In genomic region chr20:34337982-34338756, GRCh38 we compare ENCODE assay signal across 17 cellular contexts. TPM values are rescaled to one million over a fixed set of nuclear protein-coding genes. Genes with fewer than 3 reads are reported as not detected.
DNase-seq lines count a peak whose midpoint lies in the region; ATAC-seq and TF ChIP-seq lines count a peak whose summit lies in the region.
"Had no signal": no experiment of that assay in that cellular context is flagged by ENCODE, and none has a peak within 500 bp of the region (broad histone marks: within the 10 kb centered on the region; RNA-seq: fewer than 3 reads in every experiment).

No MANE protein-coding gene starts in this region.

- H3K27me3 ChIP-seq in GM06990 (replicated peaks; ENCODE audit: control insufficient read depth, insufficient read depth, low read length): no peaks in the 10 kb centered on the region

- no peaks in the 10 kb centered on the region for H3K27me3 Mint-ChIP-seq in natural killer cell treated with Interleukin-12 subunit alpha and Interleukin-12 subunit beta and Interleukin-15 and Interleukin-18, amount 100 ng/mL, for 72 hours
- H3K27me3 Mint-ChIP-seq: activated CD8-positive, alpha-beta memory T cell treated with anti-CD3 and anti-CD28 coated beads, Interleukin-2, amount 10 ng/mL, durations not matched to agents 7 days and 5 days had no signal

- peak; percentile 29; the same call in 1 of the 2 replicates for TF ChIP-seq POLR2A in Raji (IDR thresholded peaks at IDR 0.05; ENCODE audit: insufficient read depth, low read depth, low read length)

- H3K4me1 Mint-ChIP-seq in natural killer cell treated with Interleukin-12 subunit alpha and Interleukin-12 subunit beta and Interleukin-15 and Interleukin-18, amount 100 ng/mL, for 72 hours (ENCODE audit: low read depth in 2 of 2): peaks cover 24% of the 10 kb centered on the region in 2 donors

- peak; percentile 58 for ATAC-seq in GM21381 (IDR thresholded peaks at IDR 0.05; ENCODE audit: unreplicated experiment)
- peak; percentile 78 to 79 for ATAC-seq in natural killer cell treated with Interleukin-12 subunit alpha and Interleukin-12 subunit beta and Interleukin-15 and Interleukin-18, amount 100 ng/mL, for 72 hours
- ATAC-seq in HG03095 (IDR thresholded peaks at IDR 0.05; ENCODE audit: unreplicated experiment): no peak
- ATAC-seq: activated CD8-positive, alpha-beta memory T cell treated with anti-CD3 and anti-CD28 coated beads, Interleukin-2, amount 10 ng/mL, durations not matched to agents 7 days and 5 days; sciatic nerve; WTC11 had no signal

- TF ChIP-seq CTCF in GM06990 (IDR thresholded peaks at IDR 0.05; ENCODE audit: insufficient read depth, low read length, poor library complexity, severe bottlenecking): no peak

- H3K4me3 Mint-ChIP-seq in natural killer cell treated with Interleukin-12 subunit alpha and Interleukin-12 subunit beta and Interleukin-15 and Interleukin-18, amount 100 ng/mL, for 72 hours: peak overlapping the region; percentile 70
- H3K4me3 Mint-ChIP-seq: activated CD8-positive, alpha-beta memory T cell treated with anti-CD3 and anti-CD28 coated beads, Interleukin-2, amount 10 ng/mL, durations not matched to agents 7 days and 5 days; WTC11 had no signal

- H3K36me3 ChIP-seq in GM06990 (ENCODE audit: control insufficient read depth, insufficient read depth, low read length): no peaks in the 10 kb centered on the region

- peak overlapping the region; percentile 69 for H3K4me3 ChIP-seq in GM06990 (replicated peaks; ENCODE audit: low read depth, low read length)

- H3K36me3 Mint-ChIP-seq in natural killer cell treated with Interleukin-12 subunit alpha and Interleukin-12 subunit beta and Interleukin-15 and Interleukin-18, amount 100 ng/mL, for 72 hours: no peaks in the 10 kb centered on the region
- H3K36me3 Mint-ChIP-seq: activated CD8-positive, alpha-beta memory T cell treated with anti-CD3 and anti-CD28 coated beads, Interleukin-2, amount 10 ng/mL, durations not matched to agents 7 days and 5 days; WTC11 had no signal

- H3K27ac Mint-ChIP-seq in natural killer cell treated with Interleukin-12 subunit alpha and Interleukin-12 subunit beta and Interleukin-15 and Interleukin-18, amount 100 ng/mL, for 72 hours: peak overlapping the region; percentile 60 to 78
- H3K27ac Mint-ChIP-seq: activated CD8-positive, alpha-beta memory T cell treated with anti-CD3 and anti-CD28 coated beads, Interleukin-2, amount 10 ng/mL, durations not matched to agents 7 days and 5 days; WTC11 had no signal

- DNase-seq in GM06990 (ENCODE audit: extremely low read depth, insufficient read length) (peak; percentile 47), dermis blood vessel endothelial cell (no peak), pons (ENCODE audit: low spot score) (no peak)
- peak; percentile 64 for DNase-seq in natural killer cell treated with Interleukin-12 subunit alpha and Interleukin-12 subunit beta and Interleukin-15 and Interleukin-18, amount 100 ng/mL, for 72 hours (ENCODE audit: low spot score)
- DNase-seq: activated CD8-positive, alpha-beta memory T cell treated with anti-CD3 and anti-CD28 coated beads, Interleukin-2, amount 10 ng/mL, durations not matched to agents 7 days and 5 days; C1 segment of cervical spinal cord; DMS79 treated with DMSO at 0.1 percent for 48 hours; mesendoderm; NCI-H1694 treated with DMSO at 0.1 percent for 48 hours; nucleus accumbens; OCI-M1; stimulated activated CD4-positive, alpha-beta T cell treated with anti-CD3 and anti-CD28 coated beads, Interleukin-4, amount 100 ng/mL, for 1 hour had no signal

- no peaks in the 10 kb centered on the region for H3K9me3 Mint-ChIP-seq in natural killer cell treated with Interleukin-12 subunit alpha and Interleukin-12 subunit beta and Interleukin-15 and Interleukin-18, amount 100 ng/mL, for 72 hours
- H3K9me3 Mint-ChIP-seq: WTC11 had no signal

RNA-seq across cellular contexts. Expression of gene ITCH, which starts 24.9 kb away (rescaled TPM):
- 10 to 100 TPM; 79.5 to 83.6 TPM for total RNA-seq in natural killer cell treated with Interleukin-12 subunit alpha and Interleukin-12 subunit beta and Interleukin-15 and Interleukin-18, amount 100 ng/mL, for 72 hours
- total RNA-seq in dermis blood vessel endothelial cell: 70.3 and 81.1 TPM in 2 replicates

RNA-seq across cellular contexts. Expression of gene AHCY, which starts 35.0 kb away (rescaled TPM):
- 100 to 1,000 TPM in 1 of 2 donors, 10 to 100 TPM in 1; 61.3 to 121 TPM for total RNA-seq in natural killer cell treated with Interleukin-12 subunit alpha and Interleukin-12 subunit beta and Interleukin-15 and Interleukin-18, amount 100 ng/mL, for 72 hours
- total RNA-seq in dermis blood vessel endothelial cell: 95.6 and 136 TPM in 2 replicates

Comparison
In these comparisons a context has a peak if more than half of its experiments do, and no peak if none do; other contexts are left out.
1. DNase-seq: peak in GM06990 (single experiment) and natural killer cell treated with Interleukin-12 subunit alpha and Interleukin-12 subunit beta and Interleukin-15 and Interleukin-18, amount 100 ng/mL, for 72 hours (single experiment); none in dermis blood vessel endothelial cell (single experiment) and pons (single experiment).